9 cellular contexts compared by ENCODE assay signal in genomic region chr1:15951341-15952153, GRCh38. TPM values are rescaled to one million over a fixed set of nuclear protein-coding genes. Genes with fewer than 3 reads are reported as not detected.
DNase-seq lines count a peak whose midpoint lies in the region; ATAC-seq and TF ChIP-seq lines count a peak whose summit lies in the region.
"Had no signal": no experiment of that assay in that cellular context is flagged by ENCODE, and none has a peak within 500 bp of the region (broad histone marks: within the 10 kb centered on the region; RNA-seq: fewer than 3 reads in every experiment).

No MANE protein-coding gene starts in this region.

- H3K4me1 Mint-ChIP-seq in activated T-cell treated with anti-CD3 and anti-CD28 coated beads, Interleukin-2, amount 50 U/mL, for 4 hours (ENCODE audit: low read depth), result peaks cover 87% of the 10 kb centered on the region
- H3K4me1 Mint-ChIP-seq in immature natural killer cell, result peaks cover 57 to 81% of the 10 kb centered on the region in 2 donors
- H3K4me1 Mint-ChIP-seq in stimulated activated memory B cell treated with anti-CD40 and anti-IgM and Interleukin-4, amounts not matched to agents 10 μg/mL and 1 μg/mL and 100 μg/mL, for 72 hours, result peaks cover 87% of the 10 kb centered on the region

- peak overlapping the region; percentile 87 to 99 (median 95) for H3K27ac Mint-ChIP-seq in immature natural killer cell
- peak overlapping the region; percentile 95 for H3K27ac Mint-ChIP-seq in stimulated activated memory B cell treated with anti-CD40 and anti-IgM and Interleukin-4, amounts not matched to agents 10 μg/mL and 1 μg/mL and 100 μg/mL, for 72 hours

- DNase-seq in NB4 (ENCODE audit: low read depth) (peak; percentile 56), immature natural killer cell (peak; percentile 35 to 53 (median 37)), DMS114 treated with DMSO at 0.1 percent for 48 hours (lab: John Stamatoyannopoulos, UW; ENCODE audit: unreplicated experiment) (no peak), foreskin melanocyte (no peak), middle frontal gyrus (ENCODE audit: extremely low spot score, low spot score) (no peak), NCI-H748 treated with DMSO at 0.1 percent for 48 hours (lab: John Stamatoyannopoulos, UW) (no peak)
- peak; percentile 44 for DNase-seq in activated T-cell treated with anti-CD3 and anti-CD28 coated beads, Interleukin-2, amount 50 U/mL, for 4 hours
- DNase-seq: NCI-H2081 treated with DMSO at 0.1 percent for 48 hours had no signal

- TF ChIP-seq CTCF in NB4 (IDR thresholded peaks at IDR 0.05; ENCODE audit: low read depth, low read length), result peak; percentile 8

- H3K36me3 Mint-ChIP-seq in activated T-cell treated with anti-CD3 and anti-CD28 coated beads, Interleukin-2, amount 50 U/mL, for 4 hours (ENCODE audit: insufficient read depth), result peaks cover 39% of the 10 kb centered on the region
- H3K36me3 Mint-ChIP-seq in immature natural killer cell, result peaks cover 1 to 4% (median 2%) of the 10 kb centered on the region in 3 donors
- H3K36me3 Mint-ChIP-seq in stimulated activated memory B cell treated with anti-CD40 and anti-IgM and Interleukin-4, amounts not matched to agents 10 μg/mL and 1 μg/mL and 100 μg/mL, for 72 hours, result peaks cover 40% of the 10 kb centered on the region

- TF ChIP-seq POLR2A in NB4 (IDR thresholded peaks at IDR 0.05; ENCODE audit: extremely low read depth, insufficient read length), result no peak

- H3K4me3 ChIP-seq in NB4 (ENCODE audit: low read depth, low read length), result no peak overlapping the region

- no peaks in the 10 kb centered on the region for H3K27me3 Mint-ChIP-seq in activated T-cell treated with anti-CD3 and anti-CD28 coated beads, Interleukin-2, amount 50 U/mL, for 4 hours (ENCODE audit: low read depth)
- peaks cover 3 to 28% (median 10%) of the 10 kb centered on the region in 3 donors for H3K27me3 Mint-ChIP-seq in immature natural killer cell (ENCODE audit: low read depth in 3 of 3)
- no peaks in the 10 kb centered on the region for H3K27me3 Mint-ChIP-seq in stimulated activated memory B cell treated with anti-CD40 and anti-IgM and Interleukin-4, amounts not matched to agents 10 μg/mL and 1 μg/mL and 100 μg/mL, for 72 hours

- peak overlapping the region; percentile 71 for H3K4me3 Mint-ChIP-seq in activated T-cell treated with anti-CD3 and anti-CD28 coated beads, Interleukin-2, amount 50 U/mL, for 4 hours
- H3K4me3 Mint-ChIP-seq in immature natural killer cell, result peak overlapping the region in 1 of 5 donors; percentile 11
- H3K4me3 Mint-ChIP-seq in stimulated activated memory B cell treated with anti-CD40 and anti-IgM and Interleukin-4, amounts not matched to agents 10 μg/mL and 1 μg/mL and 100 μg/mL, for 72 hours, result peak overlapping the region; percentile 21

- peak; percentile 6 to 12 for ATAC-seq in activated T-cell treated with anti-CD3 and anti-CD28 coated beads, Interleukin-2, amount 50 U/mL, for 4 hours
- no peak for ATAC-seq in stimulated activated memory B cell treated with anti-CD40 and anti-IgM and Interleukin-4, amounts not matched to agents 10 μg/mL and 1 μg/mL and 100 μg/mL, for 72 hours

- no peaks in the 10 kb centered on the region for H3K9me3 Mint-ChIP-seq in activated T-cell treated with anti-CD3 and anti-CD28 coated beads, Interleukin-2, amount 50 U/mL, for 4 hours
- H3K9me3 Mint-ChIP-seq in immature natural killer cell, result peaks cover 0 to 2% (median 0%) of the 10 kb centered on the region in 6 donors
- no peaks in the 10 kb centered on the region for H3K9me3 Mint-ChIP-seq in stimulated activated memory B cell treated with anti-CD40 and anti-IgM and Interleukin-4, amounts not matched to agents 10 μg/mL and 1 μg/mL and 100 μg/mL, for 72 hours

RNA-seq across cellular contexts. Expression of gene ZBTB17, which starts 24.4 kb away (rescaled TPM):
- total RNA-seq in activated T-cell treated with anti-CD3 and anti-CD28 coated beads, Interleukin-2, amount 50 U/mL, for 4 hours, result 10 to 100 TPM; 74.2 to 86.9 (median 81.1) TPM
- 10 to 100 TPM in 1 of 3 donors, 1 to 10 TPM in 2; 6.1 to 21.4 (median 7.0) TPM for polyA plus RNA-seq in immature natural killer cell

RNA-seq across cellular contexts. Expression of gene SRARP, which starts 52.5 kb away (rescaled TPM):
- total RNA-seq in activated T-cell treated with anti-CD3 and anti-CD28 coated beads, Interleukin-2, amount 50 U/mL, for 4 hours, result not detected
- polyA plus RNA-seq in immature natural killer cell, result not detected

Comparison
In these comparisons a context has a peak if more than half of its experiments do, and no peak if none do; other contexts are left out.
1. DNase-seq: peak in NB4 (single experiment), activated T-cell treated with anti-CD3 and anti-CD28 coated beads, Interleukin-2, amount 50 U/mL, for 4 hours (single experiment) and immature natural killer cell (3 of 3); none in DMS114 treated with DMSO at 0.1 percent for 48 hours (single experiment), foreskin melanocyte (single experiment), middle frontal gyrus (single experiment) and NCI-H748 treated with DMSO at 0.1 percent for 48 hours (single experiment).